In the genomic region with DNA sequence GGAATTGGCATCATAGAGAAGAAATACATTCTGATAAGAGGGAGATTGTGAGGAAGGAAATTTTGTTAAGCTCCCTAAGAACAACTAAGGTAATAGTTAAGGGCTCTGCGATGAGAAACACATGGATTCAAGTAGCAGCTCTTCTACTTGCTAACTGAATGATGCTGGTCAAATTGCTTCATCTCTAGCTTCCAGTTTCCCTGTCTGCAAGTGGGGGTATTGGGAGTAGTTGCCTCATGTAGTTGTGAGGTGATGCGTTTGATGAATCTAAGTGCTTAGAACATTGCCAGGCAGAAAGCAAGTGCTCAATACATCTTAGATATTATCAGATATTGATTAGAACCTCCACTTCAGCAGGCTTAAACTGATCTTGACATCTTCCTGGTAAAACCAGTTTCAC, we compare ENCODE assay signal across 14 cellular contexts.
"Had no signal": no experiment of that assay in that cellular context is flagged by ENCODE, and none has a peak within 500 bp of the region (broad histone marks: within the 10 kb centered on the region; RNA-seq: fewer than 3 reads in every experiment).

No MANE protein-coding gene starts in this region.

- H3K9me3 Mint-ChIP-seq: activated CD4-positive, alpha-beta T cell treated with anti-CD3 and anti-CD28 coated beads, Interleukin-2, amount 10 ng/mL, durations not matched to agents 7 days and 5 days; activated naive CD4-positive, alpha-beta T cell treated with anti-CD3 and anti-CD28 coated beads, Interleukin-2, amount 10 ng/mL, durations not matched to agents 7 days and 5 days; brain; dendritic cell treated with granulocyte-macrophage colony-stimulating factor and Interleukin-4, amounts not matched to agents 40 ng/mL and 50 ng/mL, for 4 days; effector memory CD8-positive, alpha-beta T cell; nephron had no signal

- H3K27ac ChIP-seq: adrenal gland, heart left ventricle, spleen, upper lobe of right lung had no signal

- H3K27me3 ChIP-seq: adrenal gland, heart left ventricle, spleen, upper lobe of right lung had no signal

- H3K27ac Mint-ChIP-seq: activated CD4-positive, alpha-beta T cell treated with anti-CD3 and anti-CD28 coated beads, Interleukin-2, amount 10 ng/mL, durations not matched to agents 7 days and 5 days; activated naive CD4-positive, alpha-beta T cell treated with anti-CD3 and anti-CD28 coated beads, Interleukin-2, amount 10 ng/mL, durations not matched to agents 7 days and 5 days; dendritic cell treated with granulocyte-macrophage colony-stimulating factor and Interleukin-4, amounts not matched to agents 40 ng/mL and 50 ng/mL, for 4 days; effector memory CD8-positive, alpha-beta T cell; T-helper 17 cell had no signal

- H3K36me3 ChIP-seq: adrenal gland, heart left ventricle, prostate gland, spleen, upper lobe of right lung had no signal

- H3K4me3 ChIP-seq: adrenal gland, heart left ventricle, prostate gland, spleen, upper lobe of right lung had no signal

- FAIRE-seq: frontal cortex, islet of Langerhans had no signal

- H3K27me3 Mint-ChIP-seq: dendritic cell treated with granulocyte-macrophage colony-stimulating factor and Interleukin-4, amounts not matched to agents 40 ng/mL and 50 ng/mL, for 4 days; effector memory CD8-positive, alpha-beta T cell; T-helper 17 cell had no signal

- H3K4me3 Mint-ChIP-seq: activated CD4-positive, alpha-beta T cell treated with anti-CD3 and anti-CD28 coated beads, Interleukin-2, amount 10 ng/mL, durations not matched to agents 7 days and 5 days; activated naive CD4-positive, alpha-beta T cell treated with anti-CD3 and anti-CD28 coated beads, Interleukin-2, amount 10 ng/mL, durations not matched to agents 7 days and 5 days; brain; dendritic cell treated with granulocyte-macrophage colony-stimulating factor and Interleukin-4, amounts not matched to agents 40 ng/mL and 50 ng/mL, for 4 days; effector memory CD8-positive, alpha-beta T cell; nephron; T-helper 17 cell had no signal

- H3K4me1 ChIP-seq: adrenal gland, prostate gland had no signal

- H3K9me3 ChIP-seq: adrenal gland, heart left ventricle, prostate gland, spleen, upper lobe of right lung had no signal

- H3K36me3 Mint-ChIP-seq: activated naive CD4-positive, alpha-beta T cell treated with anti-CD3 and anti-CD28 coated beads, Interleukin-2, amount 10 ng/mL, durations not matched to agents 7 days and 5 days; brain had no signal
